ENCODE assay signal across 16 cellular contexts in genomic region chr3:151183253-151183652, GRCh38. TPM values are rescaled to one million over a fixed set of nuclear protein-coding genes. Genes with fewer than 3 reads are reported as not detected.
DNase-seq lines count a peak whose midpoint lies in the region; ATAC-seq, FAIRE-seq and TF ChIP-seq lines count a peak whose summit lies in the region.
"Had no signal": no experiment of that assay in that cellular context is flagged by ENCODE, and none has a peak within 500 bp of the region (broad histone marks: within the 10 kb centered on the region; RNA-seq: fewer than 3 reads in every experiment).

No MANE protein-coding gene starts in this region.

- no peak overlapping the region for H3K9ac ChIP-seq in parathyroid adenoma
- H3K9ac ChIP-seq in MM.1S (ENCODE audit: low read length), result no peak overlapping the region

- no peak overlapping the region for H3K4me3 ChIP-seq in CD8-positive, alpha-beta memory T cell (ENCODE audit: low read length)
- peak overlapping the region; percentile 2 for H3K4me3 ChIP-seq in effector memory CD4-positive, alpha-beta T cell (ENCODE audit: insufficient read depth, low read depth, low read length, poor library complexity, severe bottlenecking)
- no peak overlapping the region for H3K4me3 ChIP-seq in parathyroid adenoma (ENCODE audit: low read depth, low read length)
- H3K4me3 ChIP-seq in MM.1S (ENCODE audit: low read length), result no peak overlapping the region
- H3K4me3 ChIP-seq: heart right ventricle, SK-N-MC had no signal

- ATAC-seq in T-helper 17 cell, result peak; percentile 91
- ATAC-seq: left cardiac atrium had no signal

- H3K4me2 ChIP-seq in parathyroid adenoma (ENCODE audit: low read length), result no peak overlapping the region
- H3K4me2 ChIP-seq in MM.1S (ENCODE audit: low read depth, low read length), result no peak overlapping the region

- H3K79me2 ChIP-seq in parathyroid adenoma (no peaks in the 10 kb centered on the region), MM.1S (ENCODE audit: low read length) (no peaks in the 10 kb centered on the region)

- H3K9me3 Mint-ChIP-seq in CD8-positive, alpha-beta memory T cell, result no peaks in the 10 kb centered on the region
- H3K9me3 Mint-ChIP-seq: CD14-positive monocyte had no signal

- H3K27me3 ChIP-seq in CD8-positive, alpha-beta memory T cell (ENCODE audit: insufficient read depth, low read length, poor library complexity, severe bottlenecking), result no peaks in the 10 kb centered on the region
- no peaks in the 10 kb centered on the region for H3K27me3 ChIP-seq in effector memory CD4-positive, alpha-beta T cell (replicated peaks; ENCODE audit: control insufficient read depth, insufficient read depth, low read length, poor library complexity, severe bottlenecking)
- H3K27me3 ChIP-seq in parathyroid adenoma (ENCODE audit: control insufficient read depth, insufficient read depth, low read length) (no peaks in the 10 kb centered on the region), MM.1S (replicated peaks; ENCODE audit: insufficient read depth, low read length) (no peaks in the 10 kb centered on the region)
- H3K27me3 ChIP-seq: heart right ventricle had no signal

- H3K27ac Mint-ChIP-seq in CD8-positive, alpha-beta memory T cell, result peak overlapping the region; percentile 3 to 96 (median 88)
- H3K27ac Mint-ChIP-seq in T-helper 17 cell, result peak overlapping the region; percentile 96

- no peak overlapping the region for H3K27ac ChIP-seq in CD8-positive, alpha-beta memory T cell (ENCODE audit: low read depth, low read length)
- H3K27ac ChIP-seq in effector memory CD4-positive, alpha-beta T cell (ENCODE audit: insufficient read depth, low read length, poor library complexity, severe bottlenecking), result no peak overlapping the region
- H3K27ac ChIP-seq in parathyroid adenoma, result no peak overlapping the region
- no peak overlapping the region for H3K27ac ChIP-seq in MM.1S (ENCODE audit: low read length)
- H3K27ac ChIP-seq: SK-N-MC had no signal

- H2AFZ ChIP-seq in parathyroid adenoma (peak overlapping the region; percentile 48), MM.1S (ENCODE audit: low read length) (no peak overlapping the region)

- no peaks in the 10 kb centered on the region for H3K36me3 ChIP-seq in CD8-positive, alpha-beta memory T cell (ENCODE audit: insufficient read depth, low read length)
- no peaks in the 10 kb centered on the region for H3K36me3 ChIP-seq in effector memory CD4-positive, alpha-beta T cell (ENCODE audit: control insufficient read depth, insufficient read depth, low read length)
- no peaks in the 10 kb centered on the region for H3K36me3 ChIP-seq in parathyroid adenoma (ENCODE audit: control insufficient read depth, insufficient read depth, low read length)
- no peaks in the 10 kb centered on the region for H3K36me3 ChIP-seq in MM.1S (replicated peaks; ENCODE audit: insufficient read depth, low read length)
- H3K36me3 ChIP-seq: heart right ventricle had no signal

- H3K9me3 ChIP-seq in CD8-positive, alpha-beta memory T cell (ENCODE audit: low read length), result no peaks in the 10 kb centered on the region
- H3K9me3 ChIP-seq in T-helper 17 cell (ENCODE audit: control insufficient read depth, low read length, poor library complexity, severe bottlenecking), result no peaks in the 10 kb centered on the region
- no peaks in the 10 kb centered on the region for H3K9me3 ChIP-seq in effector memory CD4-positive, alpha-beta T cell (ENCODE audit: control insufficient read depth, low read length)
- no peaks in the 10 kb centered on the region for H3K9me3 ChIP-seq in parathyroid adenoma (ENCODE audit: control insufficient read depth, low read length)
- H3K9me3 ChIP-seq in MM.1S (replicated peaks; ENCODE audit: insufficient read depth, low read length), result no peaks in the 10 kb centered on the region
- H3K9me3 ChIP-seq: heart right ventricle had no signal

- CTCF ChIA-PET in CD8-positive, alpha-beta memory T cell (lab: Charles Lee), result interaction anchor here (1.2 to 1.5 kb wide), 2 partner anchors 15 to 19 kb away, joined by 4 to 8 read pairs; partner anchors contain the start of gene GPR171

- FAIRE-seq in RCC 7860 (lab: Jason Lieb, UNC), result no peak
- FAIRE-seq: GM19239 had no signal

- H3K27me3 Mint-ChIP-seq in CD8-positive, alpha-beta memory T cell, result peaks cover 0 to 4% of the 10 kb centered on the region in 2 donors
- H3K27me3 Mint-ChIP-seq in T-helper 17 cell, result peaks cover 4% of the 10 kb centered on the region

- H3K9me2 ChIP-seq in MM.1S (replicated peaks; ENCODE audit: insufficient read depth, low read length), result no peaks in the 10 kb centered on the region

- TF ChIP-seq CTCF in parathyroid adenoma (IDR thresholded peaks at IDR 0.05), result no peak
- TF ChIP-seq CTCF in MM.1S (IDR thresholded peaks at IDR 0.05; ENCODE audit: low read length), result no peak

- peaks cover 15% of the 10 kb centered on the region for H3K4me1 ChIP-seq in CD8-positive, alpha-beta memory T cell (ENCODE audit: insufficient read depth, low read length)
- peaks cover 8% of the 10 kb centered on the region for H3K4me1 ChIP-seq in effector memory CD4-positive, alpha-beta T cell (ENCODE audit: control insufficient read depth, insufficient read depth, low read length, poor library complexity, severe bottlenecking)
- peaks cover 11% of the 10 kb centered on the region for H3K4me1 ChIP-seq in parathyroid adenoma
- H3K4me1 ChIP-seq in MM.1S (ENCODE audit: low read length), result no peaks in the 10 kb centered on the region

- POLR2A ChIA-PET in CD8-positive, alpha-beta memory T cell (lab: Charles Lee), result interaction anchor here (0.9 to 2.9 kb wide), 2 partner anchors 16 to 22 kb away, joined by 3 to 22 read pairs; no protein-coding TSS in a partner anchor

- H3K4me1 Mint-ChIP-seq in CD8-positive, alpha-beta memory T cell, result peaks cover 30 to 40% (median 38%) of the 10 kb centered on the region in 3 donors
- H3K4me1 Mint-ChIP-seq in T-helper 17 cell, result peaks cover 32% of the 10 kb centered on the region

- H4K20me1 ChIP-seq in MM.1S (ENCODE audit: insufficient read depth, low read length), result no peaks in the 10 kb centered on the region

- peak in 1 of 5 donors; percentile 42 for DNase-seq in CD8-positive, alpha-beta memory T cell
- DNase-seq in T-helper 17 cell (no peak), RCC 7860 (ENCODE audit: low spot score) (no peak), MM.1S (no peak), GF-D8 (lab: John Stamatoyannopoulos, UW) (no peak), HT-29 (ENCODE audit: low spot score) (no peak)
- no peak for DNase-seq in effector memory CD4-positive, alpha-beta T cell
- DNase-seq: activated effector memory CD4-positive, alpha-beta T cell treated with Interleukin-2 at 50 U/mL for 16 hours; heart right ventricle; left cardiac atrium had no signal

- H3K4me3 Mint-ChIP-seq in CD8-positive, alpha-beta memory T cell, result peak overlapping the region; percentile 33 to 78 (median 72)
- H3K4me3 Mint-ChIP-seq in T-helper 17 cell, result peak overlapping the region; percentile 96
- H3K4me3 Mint-ChIP-seq: CD14-positive monocyte had no signal

- no peaks in the 10 kb centered on the region for H3F3A ChIP-seq in MM.1S (ENCODE audit: insufficient read depth, low read length)

- no peaks in the 10 kb centered on the region for H3K36me3 Mint-ChIP-seq in CD8-positive, alpha-beta memory T cell
- peaks cover 2% of the 10 kb centered on the region for H3K36me3 Mint-ChIP-seq in T-helper 17 cell (ENCODE audit: low read depth)
- H3K36me3 Mint-ChIP-seq: CD14-positive monocyte had no signal

RNA-seq across cellular contexts. Expression of gene GPR171, which starts 19.8 kb away (rescaled TPM):
- total RNA-seq in CD8-positive, alpha-beta memory T cell, result 100 to 1,000 TPM; 179 to 188 TPM
- 264 TPM for polyA plus RNA-seq in CD8-positive, alpha-beta memory T cell
- total RNA-seq in T-helper 17 cell, result 10 to 100 TPM; 20.7 to 33.8 TPM
- total RNA-seq in HT-29 (2014; rRNA removed; shearing (Covaris generic)), result not detected in 2 replicates
- total RNA-seq: cerebellum, renal cortical epithelial cell had no signal

Comparison
In these comparisons a context has a peak if more than half of its experiments do, and no peak if none do; other contexts are left out.
1. RNA of gene GPR171, which starts 19.8 kb away (total RNA-seq): 179 to 188 TPM in CD8-positive, alpha-beta memory T cell and 20.7 to 33.8 TPM in T-helper 17 cell; not detected in HT-29; every median in the first group is over 10 times any median in the second.